Comparison of ENCODE assay signal across 9 cellular contexts in genomic region chr3:152443212-152444023, GRCh38.
DNase-seq lines count a peak whose midpoint lies in the region; ATAC-seq and TF ChIP-seq lines count a peak whose summit lies in the region.
"Had no signal": no experiment of that assay in that cellular context is flagged by ENCODE, and none has a peak within 500 bp of the region (broad histone marks: within the 10 kb centered on the region; RNA-seq: fewer than 3 reads in every experiment).

No MANE protein-coding gene starts in this region.

- H3K4me1 ChIP-seq in GM23248 (ENCODE audit: insufficient read depth) (peaks cover 35% of the 10 kb centered on the region), left lung (peaks cover 3 to 68% of the 10 kb centered on the region in 2 donors)

- H3K27ac Mint-ChIP-seq in activated T-helper 1 cell treated with anti-CD3 and anti-CD28 coated beads, Interleukin-12 subunit alpha, Interleukin-12 subunit beta, Interleukin-2, Interleukin-4 antibody, amounts not matched to agents 30 ng/mL and 10 ng/mL and 1 ng/mL, durations not matched to agents 14 hours and 24 hours and 36 hours = peak overlapping the region; percentile 33

- H3K27me3 ChIP-seq in GM23248 (replicated peaks; ENCODE audit: insufficient read depth) (no peaks in the 10 kb centered on the region), left lung (no peaks in the 10 kb centered on the region)

- intact Hi-C loops in activated T-helper 1 cell treated with anti-CD3 and anti-CD28 coated beads, Interleukin-12 subunit alpha, Interleukin-12 subunit beta, Interleukin-2, Interleukin-4 antibody, amounts not matched to agents 30 ng/mL and 10 ng/mL and 1 ng/mL, durations not matched to agents 14 hours and 24 hours and 36 hours (cut with micrococcal nuclease) = loop anchor here (1.0 to 5.0 kb wide), 3 partner anchors 41 to 371 kb away; no protein-coding TSS in a partner anchor
- intact Hi-C loops in left lung (cut with DNase I) = loop anchor here in 1 of 2 donors (10.0 kb wide), 1 partner anchor 259 kb away; no protein-coding TSS in a partner anchor

- peak; percentile 7 for DNase-seq in ACHN
- no peak for DNase-seq in GM23248
- no peak for DNase-seq in activated T-helper 1 cell treated with anti-CD3 and anti-CD28 coated beads, Interleukin-12 subunit alpha, Interleukin-12 subunit beta, Interleukin-2, Interleukin-4 antibody, amounts not matched to agents 30 ng/mL and 10 ng/mL and 1 ng/mL, durations not matched to agents 14 hours and 24 hours and 36 hours (ENCODE audit: low spot score)
- no peak for DNase-seq in left lung
- DNase-seq in COLO668 (lab: John Stamatoyannopoulos, UW; ENCODE audit: unreplicated experiment) = no peak
- DNase-seq: activated CD4-positive, alpha-beta T cell treated with anti-CD3 and anti-CD28 coated beads for 4 hours had no signal

- H3K4me1 Mint-ChIP-seq in activated T-helper 1 cell treated with anti-CD3 and anti-CD28 coated beads, Interleukin-12 subunit alpha, Interleukin-12 subunit beta, Interleukin-2, Interleukin-4 antibody, amounts not matched to agents 30 ng/mL and 10 ng/mL and 1 ng/mL, durations not matched to agents 14 hours and 24 hours and 36 hours (ENCODE audit: low read depth) = peaks cover 72% of the 10 kb centered on the region

- WGBS in GM23248 (ENCODE audit: low coverage in 1 of 2, low lambda C conversion rate in 2 of 2, missing lambda C conversion rate in 2 of 2), 2 experiments = 27 to 40% methylated on average over 3 of the region's 3 CpGs

- H4K20me1 ChIP-seq in GM23248 (ENCODE audit: insufficient read depth) = no peaks in the 10 kb centered on the region

- no peak overlapping the region for H3K4me3 Mint-ChIP-seq in activated T-helper 1 cell treated with anti-CD3 and anti-CD28 coated beads, Interleukin-12 subunit alpha, Interleukin-12 subunit beta, Interleukin-2, Interleukin-4 antibody, amounts not matched to agents 30 ng/mL and 10 ng/mL and 1 ng/mL, durations not matched to agents 14 hours and 24 hours and 36 hours

- H3K36me3 ChIP-seq in GM23248 (ENCODE audit: low read depth) (peaks cover 19% of the 10 kb centered on the region; the same call in 1 of the 2 replicates), left lung (peaks cover 0 to 28% of the 10 kb centered on the region in 2 donors)

- no peaks in the 10 kb centered on the region for H3K9me3 Mint-ChIP-seq in activated T-helper 1 cell treated with anti-CD3 and anti-CD28 coated beads, Interleukin-12 subunit alpha, Interleukin-12 subunit beta, Interleukin-2, Interleukin-4 antibody, amounts not matched to agents 30 ng/mL and 10 ng/mL and 1 ng/mL, durations not matched to agents 14 hours and 24 hours and 36 hours

- H3K79me2 ChIP-seq in GM23248 (ENCODE audit: insufficient read depth) = peaks cover 100% of the 10 kb centered on the region

- peaks cover 13% of the 10 kb centered on the region; the same call in 1 of the 2 replicates for H3F3A ChIP-seq in GM23248 (ENCODE audit: insufficient read depth)

- H2AFZ ChIP-seq in GM23248 = no peak overlapping the region

- H3K9ac ChIP-seq in GM23248 = peak overlapping the region; percentile 31

- in situ Hi-C loops in ACHN (cut with HindIII; ENCODE audit: low pct_ligation_motif_present, low pct_unique_long_range_greater_than_20kb, low sequenced_read_pairs) = no loop called here
- in situ Hi-C loops in GM23248 (cut with MboI) = loop anchor here (10.0 kb wide), 2 partner anchors 179 to 369 kb away; partner anchors contain the start of gene MBNL1

- H3K4me3 ChIP-seq in GM23248 (no peak overlapping the region; the same call in 1 of the 2 replicates), left lung (no peak overlapping the region)

- no peaks in the 10 kb centered on the region for H3K9me3 ChIP-seq in GM23248 (ENCODE audit: low read depth)
- H3K9me3 ChIP-seq in left lung = no peaks in the 10 kb centered on the region

- H3K36me3 Mint-ChIP-seq in activated T-helper 1 cell treated with anti-CD3 and anti-CD28 coated beads, Interleukin-12 subunit alpha, Interleukin-12 subunit beta, Interleukin-2, Interleukin-4 antibody, amounts not matched to agents 30 ng/mL and 10 ng/mL and 1 ng/mL, durations not matched to agents 14 hours and 24 hours and 36 hours (ENCODE audit: low read depth) = peaks cover 28% of the 10 kb centered on the region

- no peak for TF ChIP-seq CTCF in left lung (IDR thresholded peaks at IDR 0.05)

- H3K27me3 Mint-ChIP-seq in activated T-helper 1 cell treated with anti-CD3 and anti-CD28 coated beads, Interleukin-12 subunit alpha, Interleukin-12 subunit beta, Interleukin-2, Interleukin-4 antibody, amounts not matched to agents 30 ng/mL and 10 ng/mL and 1 ng/mL, durations not matched to agents 14 hours and 24 hours and 36 hours (ENCODE audit: insufficient read depth) = no peaks in the 10 kb centered on the region

- ATAC-seq in left lung (peak; percentile 33), HG02852 (IDR thresholded peaks at IDR 0.05; ENCODE audit: unreplicated experiment) (no peak), HG03460 (IDR thresholded peaks at IDR 0.05; ENCODE audit: unreplicated experiment) (no peak), HG02884 (IDR thresholded peaks at IDR 0.05; ENCODE audit: unreplicated experiment) (no peak)

- H3K27ac ChIP-seq in GM23248 = peak overlapping the region; percentile 11; the same call in 1 of the 2 replicates
- H3K27ac ChIP-seq in left lung = peak overlapping the region; percentile 0 to 42

- peak overlapping the region; percentile 60 for H3K4me2 ChIP-seq in GM23248 (ENCODE audit: unreplicated experiment)

- H3K9me2 ChIP-seq in GM23248 (ENCODE audit: insufficient read depth) = no peaks in the 10 kb centered on the region
